Comparison of ENCODE assay signal across 11 cellular contexts in the genomic region with DNA sequence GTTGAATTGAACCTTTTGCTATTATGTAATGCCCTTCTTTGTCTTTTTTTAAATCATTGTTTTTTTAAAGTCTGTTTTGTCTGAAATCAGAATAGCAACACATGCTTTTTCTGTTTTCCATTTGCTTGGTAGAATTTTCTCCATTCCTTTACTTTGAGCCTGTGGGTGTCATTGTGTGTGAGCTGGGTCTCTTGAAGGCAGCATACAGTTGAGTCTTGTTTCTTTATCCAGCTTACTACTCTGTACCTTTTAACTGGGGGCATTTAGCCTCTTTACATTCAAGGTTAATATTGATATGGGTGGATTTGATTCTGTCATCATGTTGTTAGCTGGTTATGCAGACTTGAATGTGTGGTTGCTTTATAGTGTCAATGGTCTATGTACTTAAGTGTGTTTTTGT.
"Had no signal": no experiment of that assay in that cellular context is flagged by ENCODE, and none has a peak within 500 bp of the region (broad histone marks: within the 10 kb centered on the region; RNA-seq: fewer than 3 reads in every experiment).

No MANE protein-coding gene starts in this region.

- H3K4me1 ChIP-seq: HAP-1 had no signal

- ATAC-seq: GM23338, HCT116 had no signal

- H3K9me3 ChIP-seq: HAP-1 had no signal

- H3K27ac ChIP-seq: GM23248 had no signal

- H3K36me3 ChIP-seq: HAP-1 had no signal

- H3K4me3 ChIP-seq: GM23248, GM23338, HAP-1 had no signal

- FAIRE-seq: H1, H54 had no signal

- DNase-seq: GM23248, GOT3, H7, H9, HCEC 1CT, HFFc6 had no signal

- H3K4me2 ChIP-seq: GM23338 had no signal
